13 cellular contexts compared by ENCODE assay signal in the genomic region with DNA sequence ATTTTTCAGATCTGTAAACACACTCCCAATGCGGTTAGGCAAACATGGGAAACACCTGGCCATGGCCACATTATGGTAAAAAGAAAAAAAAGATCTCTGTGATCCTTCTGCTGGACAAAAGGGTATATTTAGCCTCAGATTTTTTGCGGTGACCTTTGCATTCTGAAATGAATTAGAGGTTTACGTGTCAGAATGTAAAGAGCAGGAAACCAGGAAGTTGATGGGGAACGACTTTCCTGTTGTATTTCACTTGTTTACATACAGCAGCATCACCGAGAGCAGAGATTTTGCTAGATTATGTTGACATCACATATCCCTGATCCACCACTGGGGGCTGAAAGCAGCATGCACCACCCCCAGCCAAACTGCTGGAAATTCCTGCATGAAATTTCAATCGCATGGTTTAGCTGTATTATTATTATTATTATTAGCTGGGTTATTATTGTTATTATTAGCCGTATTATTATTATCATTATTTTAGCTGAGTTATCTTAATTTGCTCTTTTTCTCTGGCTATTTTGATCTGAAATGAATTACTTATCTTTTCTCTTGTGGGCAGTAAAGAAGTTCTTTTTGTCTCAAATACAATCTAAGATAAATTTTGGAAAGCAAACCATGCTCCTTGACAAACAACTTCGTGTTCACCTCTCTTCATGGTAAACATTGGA.
DNase-seq lines count a peak whose midpoint lies in the region; ATAC-seq and TF ChIP-seq lines count a peak whose summit lies in the region.
"Had no signal": no experiment of that assay in that cellular context is flagged by ENCODE, and none has a peak within 500 bp of the region (broad histone marks: within the 10 kb centered on the region; RNA-seq: fewer than 3 reads in every experiment).

No MANE protein-coding gene starts in this region.

- H3K27me3 ChIP-seq in brain microvascular endothelial cell (replicated peaks) = no peaks in the 10 kb centered on the region
- H3K27me3 ChIP-seq: testis had no signal

- no peak for TF ChIP-seq CTCF in LNCaP clone FGC (IDR thresholded peaks at IDR 0.05; ENCODE audit: control insufficient read depth, extremely low read depth, insufficient read depth)
- peak; percentile 67 for TF ChIP-seq CTCF in brain microvascular endothelial cell (IDR thresholded peaks at IDR 0.05; ENCODE audit: low read depth, low read length, missing control alignments)
- peak; percentile 13 to 19 (median 18) for TF ChIP-seq CTCF in nephron (IDR thresholded peaks at IDR 0.05; ENCODE audit: unreplicated experiment in 3 of 3)

- no peak overlapping the region for H3K4me3 Mint-ChIP-seq in nephron
- H3K4me3 Mint-ChIP-seq: activated CD4-positive, alpha-beta T cell treated with anti-CD3 and anti-CD28 coated beads, Interleukin-2, amount 10 ng/mL, durations not matched to agents 24 days and 14 days; activated naive CD8-positive, alpha-beta T cell had no signal

- no peaks in the 10 kb centered on the region for H3K27me3 Mint-ChIP-seq in nephron (ENCODE audit: low read depth)

- H3K36me3 Mint-ChIP-seq in nephron (ENCODE audit: low read depth) = no peaks in the 10 kb centered on the region
- H3K36me3 Mint-ChIP-seq: activated naive CD8-positive, alpha-beta T cell had no signal

- ATAC-seq in HG02763 (IDR thresholded peaks at IDR 0.05; ENCODE audit: unreplicated experiment) = no peak

- DNase-seq in ELR (ENCODE audit: low read depth) (peak; percentile 47), LNCaP clone FGC (ENCODE audit: low read depth) (peak; percentile 21), brain microvascular endothelial cell (peak; percentile 16), globus pallidus (ENCODE audit: low spot score) (no peak), AML-193 (lab: John Stamatoyannopoulos, UW) (no peak), KG1 (lab: John Stamatoyannopoulos, UW) (no peak)
- DNase-seq: activated CD4-positive, alpha-beta T cell treated with anti-CD3 and anti-CD28 coated beads, Interleukin-2, amount 10 ng/mL, durations not matched to agents 24 days and 14 days; Karpas-422; testis had no signal

- in situ Hi-C loops in brain microvascular endothelial cell (cut with HindIII; ENCODE audit: low pct_ligation_motif_present, low sequenced_read_pairs) = no loop called here

- H3K36me3 ChIP-seq in brain microvascular endothelial cell (replicated peaks) = no peaks in the 10 kb centered on the region

- H3K4me3 ChIP-seq in LNCaP clone FGC (ENCODE audit: low read depth, low read length) = no peak overlapping the region
- no peak overlapping the region for H3K4me3 ChIP-seq in brain microvascular endothelial cell (ENCODE audit: low read depth, low read length)
- H3K4me3 ChIP-seq: testis had no signal

- peaks cover 20% of the 10 kb centered on the region for H3K4me1 Mint-ChIP-seq in nephron
- H3K4me1 Mint-ChIP-seq: activated CD4-positive, alpha-beta T cell treated with anti-CD3 and anti-CD28 coated beads, Interleukin-2, amount 10 ng/mL, durations not matched to agents 24 days and 14 days had no signal

- no peak overlapping the region for H3K27ac Mint-ChIP-seq in nephron
- H3K27ac Mint-ChIP-seq: activated CD4-positive, alpha-beta T cell treated with anti-CD3 and anti-CD28 coated beads, Interleukin-2, amount 10 ng/mL, durations not matched to agents 24 days and 14 days; activated naive CD8-positive, alpha-beta T cell had no signal

- no peaks in the 10 kb centered on the region for H3K9me3 Mint-ChIP-seq in nephron
- H3K9me3 Mint-ChIP-seq: activated CD4-positive, alpha-beta T cell treated with anti-CD3 and anti-CD28 coated beads, Interleukin-2, amount 10 ng/mL, durations not matched to agents 24 days and 14 days had no signal

- H3K27ac ChIP-seq in brain microvascular endothelial cell = no peak overlapping the region
- H3K27ac ChIP-seq: parathyroid adenoma, testis had no signal

Comparison
In these comparisons a context has a peak if more than half of its experiments do, and no peak if none do; other contexts are left out.
1. DNase-seq: peak in ELR (single experiment), LNCaP clone FGC (single experiment) and brain microvascular endothelial cell (single experiment); none in globus pallidus (single experiment), AML-193 (0 of 2) and KG1 (single experiment).